Comparison of ENCODE assay signal across 1 cellular context in genomic region chr16:89121691-89122321, GRCh38.
TF ChIP-seq lines count a peak whose summit lies in the region.

No MANE protein-coding gene starts in this region.

TF ChIP-seq in WTC11, 78 proteins besides CTCF, POLR2A, EP300 and RAD21 (continued from another document):
- TF ChIP-seq ZNF532 (CRISPR knock-in tag; IDR thresholded peaks at IDR 0.05; ENCODE audit: borderline replicate concordance) (no peak), JAZF1 (CRISPR knock-in tag; IDR thresholded peaks at IDR 0.05) (no peak), TEAD4 (CRISPR knock-in tag; IDR thresholded peaks at IDR 0.05) (no peak), ATF2 (CRISPR knock-in tag; IDR thresholded peaks at IDR 0.05; ENCODE audit: borderline replicate concordance, low read depth) (no peak), NR2C2 (CRISPR knock-in tag; IDR thresholded peaks at IDR 0.05) (no peak), ZNF232 (CRISPR knock-in tag; IDR thresholded peaks at IDR 0.05) (no peak), PREB (CRISPR knock-in tag; IDR thresholded peaks at IDR 0.05; ENCODE audit: borderline replicate concordance) (no peak), NR1H2 (CRISPR knock-in tag; IDR thresholded peaks at IDR 0.05) (no peak), E2F4 (CRISPR knock-in tag; IDR thresholded peaks at IDR 0.05; ENCODE audit: borderline replicate concordance, low read depth) (no peak), CBFB (CRISPR knock-in tag; IDR thresholded peaks at IDR 0.05; ENCODE audit: low read depth) (no peak), USF2 (CRISPR knock-in tag; IDR thresholded peaks at IDR 0.05) (no peak), IRF2 (CRISPR knock-in tag; IDR thresholded peaks at IDR 0.05; ENCODE audit: borderline replicate concordance, low read depth) (no peak)
TF ChIP-seq in WTC11: peak in this region for 0.
